In genomic region chr15:79192462-79193036, GRCh38 we compare ENCODE assay signal across 15 cellular contexts.
A peak's percentile ranks its signal among the peaks of the same experiment; 100 is the strongest.
DNase-seq lines count a peak whose midpoint lies in the region; ATAC-seq and TF ChIP-seq lines count a peak whose summit lies in the region.
"Had no signal": no experiment of that assay in that cellular context is flagged by ENCODE, and none has a peak within 500 bp of the region (broad histone marks: within the 10 kb centered on the region; RNA-seq: fewer than 3 reads in every experiment).

No MANE protein-coding gene starts in this region.

- WGBS in heart left ventricle, 4 donors: 49 to 57% (median 50%) methylated on average over 4 to 10 of the region's 10 CpGs
- WGBS in hepatocyte (ENCODE audit: low lambda C conversion rate, missing lambda C conversion rate): 44% methylated on average over 10 of the region's 10 CpGs

- H2AFZ ChIP-seq in hepatocyte: no peak overlapping the region

- H3K4me3 ChIP-seq in heart left ventricle (no peak overlapping the region), right atrium auricular region (no peak overlapping the region), hepatocyte (no peak overlapping the region), brain microvascular endothelial cell (ENCODE audit: low read depth, low read length) (no peak overlapping the region)
- H3K4me3 ChIP-seq: HAP-1, lower lobe of right lung, upper lobe of right lung had no signal

- in situ Hi-C loops in brain microvascular endothelial cell (cut with HindIII; ENCODE audit: low pct_ligation_motif_present, low sequenced_read_pairs): no loop called here

- peak overlapping the region; percentile 32 for H3K4me2 ChIP-seq in hepatocyte

- H3K9me3 ChIP-seq in heart left ventricle (no peaks in the 10 kb centered on the region), right atrium auricular region (no peaks in the 10 kb centered on the region), hepatocyte (ENCODE audit: low read depth) (no peaks in the 10 kb centered on the region)
- H3K9me3 ChIP-seq: HAP-1, lower lobe of right lung, upper lobe of right lung had no signal

- TF ChIP-seq CTCF in heart left ventricle (IDR thresholded peaks at IDR 0.05) (no peak), right atrium auricular region (IDR thresholded peaks at IDR 0.05) (no peak), hepatocyte (IDR thresholded peaks at IDR 0.05; ENCODE audit: poor library complexity) (no peak), brain microvascular endothelial cell (IDR thresholded peaks at IDR 0.05; ENCODE audit: low read depth, low read length, missing control alignments) (no peak)

- no peak overlapping the region for H3K27ac ChIP-seq in heart left ventricle
- no peak overlapping the region for H3K27ac ChIP-seq in right atrium auricular region
- H3K27ac ChIP-seq in hepatocyte: peak overlapping the region; percentile 16
- no peak overlapping the region for H3K27ac ChIP-seq in brain microvascular endothelial cell
- H3K27ac ChIP-seq: lower lobe of right lung, upper lobe of right lung had no signal

- intact Hi-C loops in heart left ventricle (cut with DNase I): no loop called here

- ATAC-seq in heart left ventricle (peak in 3 of 4 donors; percentile 30 to 51 (median 45)), HG02973 (IDR thresholded peaks at IDR 0.05; ENCODE audit: unreplicated experiment) (no peak)
- ATAC-seq: lower lobe of right lung, upper lobe of right lung had no signal

- H3K36me3 ChIP-seq in heart left ventricle (no peaks in the 10 kb centered on the region), right atrium auricular region (no peaks in the 10 kb centered on the region), hepatocyte (replicated peaks; ENCODE audit: insufficient read depth, low read depth) (no peaks in the 10 kb centered on the region), brain microvascular endothelial cell (replicated peaks) (no peaks in the 10 kb centered on the region)
- H3K36me3 ChIP-seq: HAP-1, lower lobe of right lung, upper lobe of right lung had no signal

- no peak for TF ChIP-seq POLR2A in heart left ventricle (IDR thresholded peaks at IDR 0.05)

- H3K27me3 ChIP-seq in heart left ventricle: peaks cover 0 to 20% (median 0%) of the 10 kb centered on the region in 9 donors
- no peaks in the 10 kb centered on the region for H3K27me3 ChIP-seq in right atrium auricular region
- H3K27me3 ChIP-seq in hepatocyte: no peaks in the 10 kb centered on the region
- H3K27me3 ChIP-seq in brain microvascular endothelial cell (replicated peaks): no peaks in the 10 kb centered on the region

- H4K20me1 ChIP-seq in hepatocyte (ENCODE audit: insufficient read depth, poor library complexity, severe bottlenecking): no peaks in the 10 kb centered on the region

- DNase-seq in heart left ventricle: no peak
- DNase-seq in right atrium auricular region (ENCODE audit: low spot score): no peak
- peak; percentile 4 for DNase-seq in NCI-H69 (lab: John Stamatoyannopoulos, UW)
- DNase-seq in hepatocyte (ENCODE audit: low spot score): no peak
- DNase-seq in AG08396 (ENCODE audit: low spot score): no peak
- no peak for DNase-seq in brain microvascular endothelial cell
- DNase-seq in NCI-H146 (lab: John Stamatoyannopoulos, UW): no peak
- DNase-seq: activated effector memory CD4-positive, alpha-beta T cell treated with anti-CD3 and anti-CD28 coated beads, Interleukin-2, amount 50 U/mL, for 16 hours; Kasumi-1; lower lobe of right lung; NCI-H2029; stimulated activated naive B cell treated with anti-CD40 and anti-IgM and Interleukin-4, amounts not matched to agents 10 μg/mL and 1 μg/mL and 100 μg/mL, for 72 hours; upper lobe of right lung had no signal

- no peaks in the 10 kb centered on the region for H3K9me2 ChIP-seq in hepatocyte (replicated peaks; ENCODE audit: insufficient read depth)

- H3K79me2 ChIP-seq in hepatocyte: no peaks in the 10 kb centered on the region

- H3K4me1 ChIP-seq in heart left ventricle (no peaks in the 10 kb centered on the region), right atrium auricular region (no peaks in the 10 kb centered on the region), hepatocyte (ENCODE audit: insufficient read depth) (peaks cover 9% of the 10 kb centered on the region)
- H3K4me1 ChIP-seq: HAP-1, lower lobe of right lung, upper lobe of right lung had no signal
